ENCODE assay signal across 11 cellular contexts in the genomic region with DNA sequence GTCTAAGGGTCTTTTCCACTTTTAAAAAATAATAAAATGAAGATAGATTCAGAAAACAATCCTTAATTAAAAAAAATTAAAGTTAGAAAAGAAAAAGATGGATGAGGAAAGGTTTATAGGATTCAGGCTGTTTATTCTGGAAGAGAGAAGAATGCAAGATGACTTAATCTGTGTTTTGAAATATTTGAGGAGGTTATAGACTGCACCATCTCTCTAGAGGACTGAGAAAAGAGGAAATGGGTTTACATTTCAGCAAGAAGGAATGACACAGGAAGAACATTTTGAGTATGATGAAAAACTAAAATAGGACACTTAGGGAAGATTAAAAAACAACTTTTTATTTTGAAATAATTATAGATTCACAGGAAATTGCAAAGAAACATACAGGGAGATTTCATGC.
DNase-seq lines count a peak whose midpoint lies in the region; ATAC-seq, FAIRE-seq and TF ChIP-seq lines count a peak whose summit lies in the region.
"Had no signal": no experiment of that assay in that cellular context is flagged by ENCODE, and none has a peak within 500 bp of the region (broad histone marks: within the 10 kb centered on the region; RNA-seq: fewer than 3 reads in every experiment).

No MANE protein-coding gene starts in this region.

- no peak for DNase-seq in activated naive CD8-positive, alpha-beta T cell treated with anti-CD3 and anti-CD28 coated beads, Interleukin-2, amount 50 U/mL, for 24 hours
- DNase-seq in bronchial epithelial cell (ENCODE audit: low read depth), result peak; percentile 37
- DNase-seq in stimulated activated naive B cell treated with anti-CD40 and anti-IgM and Interleukin-4, amounts not matched to agents 10 μg/mL and 1 μg/mL and 100 μg/mL, for 72 hours, result no peak
- DNase-seq in activated naive CD4-positive, alpha-beta T cell treated with anti-CD3 and anti-CD28 coated beads for 36 hours, result no peak
- DNase-seq in activated CD4-positive, CD25-positive, alpha-beta regulatory T cell treated with anti-CD3 and anti-CD28 coated beads, Interleukin-2, amount 50 U/mL, for 72 hours, result no peak
- DNase-seq in activated CD4-positive, alpha-beta memory T cell treated with anti-CD3 and anti-CD28 coated beads, Interleukin-2, amount 10 ng/mL, durations not matched to agents 7 days and 5 days, result no peak
- DNase-seq: anterior cingulate cortex, NCI-H226 had no signal

- H3K4me1 Mint-ChIP-seq in activated naive CD8-positive, alpha-beta T cell (ENCODE audit: low read depth), result peaks cover 64% of the 10 kb centered on the region
- H3K4me1 Mint-ChIP-seq in activated naive CD8-positive, alpha-beta T cell treated with anti-CD3 and anti-CD28 coated beads, Interleukin-2, amount 50 U/mL, for 24 hours, result peaks cover 56% of the 10 kb centered on the region
- H3K4me1 Mint-ChIP-seq in stimulated activated naive B cell treated with anti-CD40 and anti-IgM and Interleukin-4, amounts not matched to agents 10 μg/mL and 1 μg/mL and 100 μg/mL, for 72 hours, result peaks cover 41 to 72% of the 10 kb centered on the region in 2 donors
- peaks cover 52% of the 10 kb centered on the region for H3K4me1 Mint-ChIP-seq in activated naive CD4-positive, alpha-beta T cell treated with anti-CD3 and anti-CD28 coated beads for 36 hours (ENCODE audit: low read depth)
- H3K4me1 Mint-ChIP-seq in activated CD4-positive, alpha-beta memory T cell treated with anti-CD3 and anti-CD28 coated beads, Interleukin-2, amount 10 ng/mL, durations not matched to agents 7 days and 5 days, result peaks cover 18% of the 10 kb centered on the region

- no peaks in the 10 kb centered on the region for H3K27me3 Mint-ChIP-seq in activated naive CD8-positive, alpha-beta T cell
- no peaks in the 10 kb centered on the region for H3K27me3 Mint-ChIP-seq in activated naive CD8-positive, alpha-beta T cell treated with anti-CD3 and anti-CD28 coated beads, Interleukin-2, amount 50 U/mL, for 24 hours
- no peaks in the 10 kb centered on the region for H3K27me3 Mint-ChIP-seq in stimulated activated naive B cell treated with anti-CD40 and anti-IgM and Interleukin-4, amounts not matched to agents 10 μg/mL and 1 μg/mL and 100 μg/mL, for 72 hours
- H3K27me3 Mint-ChIP-seq in activated naive CD4-positive, alpha-beta T cell treated with anti-CD3 and anti-CD28 coated beads for 36 hours (ENCODE audit: low read depth), result no peaks in the 10 kb centered on the region
- no peaks in the 10 kb centered on the region for H3K27me3 Mint-ChIP-seq in activated CD4-positive, alpha-beta memory T cell treated with anti-CD3 and anti-CD28 coated beads, Interleukin-2, amount 10 ng/mL, durations not matched to agents 7 days and 5 days

- no peak for ATAC-seq in activated naive CD8-positive, alpha-beta T cell treated with anti-CD3 and anti-CD28 coated beads, Interleukin-2, amount 50 U/mL, for 24 hours
- peak; percentile 46 for ATAC-seq in HG03175 (IDR thresholded peaks at IDR 0.05; ENCODE audit: unreplicated experiment)
- ATAC-seq in stimulated activated naive B cell treated with anti-CD40 and anti-IgM and Interleukin-4, amounts not matched to agents 10 μg/mL and 1 μg/mL and 100 μg/mL, for 72 hours (replicated peaks), result peak; percentile 78 to 85
- ATAC-seq: WTC11 had no signal

- H3K4me3 ChIP-seq in bronchial epithelial cell (ENCODE audit: low read depth, low read length), result no peak overlapping the region

- H3K9me3 Mint-ChIP-seq in activated naive CD8-positive, alpha-beta T cell (ENCODE audit: low read depth), result no peaks in the 10 kb centered on the region
- H3K9me3 Mint-ChIP-seq in activated naive CD8-positive, alpha-beta T cell treated with anti-CD3 and anti-CD28 coated beads, Interleukin-2, amount 50 U/mL, for 24 hours, result no peaks in the 10 kb centered on the region
- H3K9me3 Mint-ChIP-seq in stimulated activated naive B cell treated with anti-CD40 and anti-IgM and Interleukin-4, amounts not matched to agents 10 μg/mL and 1 μg/mL and 100 μg/mL, for 72 hours, result peaks cover 2 to 4% of the 10 kb centered on the region in 2 donors
- no peaks in the 10 kb centered on the region for H3K9me3 Mint-ChIP-seq in activated naive CD4-positive, alpha-beta T cell treated with anti-CD3 and anti-CD28 coated beads for 36 hours
- H3K9me3 Mint-ChIP-seq in activated CD4-positive, alpha-beta memory T cell treated with anti-CD3 and anti-CD28 coated beads, Interleukin-2, amount 10 ng/mL, durations not matched to agents 7 days and 5 days, result no peaks in the 10 kb centered on the region

- no peak for FAIRE-seq in bronchial epithelial cell (lab: Jason Lieb, UNC)

- POLR2A ChIA-PET in activated CD4-positive, alpha-beta memory T cell treated with anti-CD3 and anti-CD28 coated beads, Interleukin-2, amount 10 ng/mL, durations not matched to agents 7 days and 5 days (lab: Charles Lee), result no interaction called here

- CTCF ChIA-PET in activated naive CD4-positive, alpha-beta T cell treated with anti-CD3 and anti-CD28 coated beads for 36 hours (lab: Charles Lee), result no interaction called here
- CTCF ChIA-PET in activated CD4-positive, alpha-beta memory T cell treated with anti-CD3 and anti-CD28 coated beads, Interleukin-2, amount 10 ng/mL, durations not matched to agents 7 days and 5 days (lab: Charles Lee), result no interaction called here

- H3K36me3 Mint-ChIP-seq in activated naive CD8-positive, alpha-beta T cell, result peaks cover 5% of the 10 kb centered on the region
- H3K36me3 Mint-ChIP-seq in activated naive CD8-positive, alpha-beta T cell treated with anti-CD3 and anti-CD28 coated beads, Interleukin-2, amount 50 U/mL, for 24 hours (ENCODE audit: low read depth), result peaks cover 7% of the 10 kb centered on the region
- H3K36me3 Mint-ChIP-seq in stimulated activated naive B cell treated with anti-CD40 and anti-IgM and Interleukin-4, amounts not matched to agents 10 μg/mL and 1 μg/mL and 100 μg/mL, for 72 hours, result peaks cover 6 to 30% of the 10 kb centered on the region in 2 donors
- H3K36me3 Mint-ChIP-seq in activated naive CD4-positive, alpha-beta T cell treated with anti-CD3 and anti-CD28 coated beads for 36 hours (ENCODE audit: low read depth), result peaks cover 5% of the 10 kb centered on the region
- peaks cover 3% of the 10 kb centered on the region for H3K36me3 Mint-ChIP-seq in activated CD4-positive, alpha-beta memory T cell treated with anti-CD3 and anti-CD28 coated beads, Interleukin-2, amount 10 ng/mL, durations not matched to agents 7 days and 5 days (ENCODE audit: low read depth)
- H3K36me3 Mint-ChIP-seq: WTC11 had no signal

- no peak for TF ChIP-seq CTCF in bronchial epithelial cell (IDR thresholded peaks at IDR 0.05; ENCODE audit: insufficient read depth, low read length, severe bottlenecking)

- H3K27me3 ChIP-seq in bronchial epithelial cell (ENCODE audit: control insufficient read depth, insufficient read depth, low read length), result no peaks in the 10 kb centered on the region

- intact Hi-C loops in activated naive CD4-positive, alpha-beta T cell treated with anti-CD3 and anti-CD28 coated beads for 36 hours (cut with micrococcal nuclease), result no loop called here

- H3K4me3 Mint-ChIP-seq in activated naive CD8-positive, alpha-beta T cell, result no peak overlapping the region
- no peak overlapping the region for H3K4me3 Mint-ChIP-seq in activated naive CD8-positive, alpha-beta T cell treated with anti-CD3 and anti-CD28 coated beads, Interleukin-2, amount 50 U/mL, for 24 hours
- peak overlapping the region in 1 of 2 donors; percentile 4 for H3K4me3 Mint-ChIP-seq in stimulated activated naive B cell treated with anti-CD40 and anti-IgM and Interleukin-4, amounts not matched to agents 10 μg/mL and 1 μg/mL and 100 μg/mL, for 72 hours
- no peak overlapping the region for H3K4me3 Mint-ChIP-seq in activated naive CD4-positive, alpha-beta T cell treated with anti-CD3 and anti-CD28 coated beads for 36 hours
- H3K4me3 Mint-ChIP-seq in activated CD4-positive, alpha-beta memory T cell treated with anti-CD3 and anti-CD28 coated beads, Interleukin-2, amount 10 ng/mL, durations not matched to agents 7 days and 5 days, result no peak overlapping the region
- H3K4me3 Mint-ChIP-seq: WTC11 had no signal

- H3K36me3 ChIP-seq in bronchial epithelial cell (ENCODE audit: control insufficient read depth, insufficient read depth, low read length), result no peaks in the 10 kb centered on the region

- H3K27ac Mint-ChIP-seq in activated naive CD8-positive, alpha-beta T cell, result peak overlapping the region; percentile 11
- H3K27ac Mint-ChIP-seq in activated naive CD8-positive, alpha-beta T cell treated with anti-CD3 and anti-CD28 coated beads, Interleukin-2, amount 50 U/mL, for 24 hours, result no peak overlapping the region
- H3K27ac Mint-ChIP-seq in stimulated activated naive B cell treated with anti-CD40 and anti-IgM and Interleukin-4, amounts not matched to agents 10 μg/mL and 1 μg/mL and 100 μg/mL, for 72 hours, result no peak overlapping the region
- H3K27ac Mint-ChIP-seq in activated naive CD4-positive, alpha-beta T cell treated with anti-CD3 and anti-CD28 coated beads for 36 hours, result no peak overlapping the region
- no peak overlapping the region for H3K27ac Mint-ChIP-seq in activated CD4-positive, alpha-beta memory T cell treated with anti-CD3 and anti-CD28 coated beads, Interleukin-2, amount 10 ng/mL, durations not matched to agents 7 days and 5 days
- H3K27ac Mint-ChIP-seq: WTC11 had no signal
